ENCODE assay signal across 12 cellular contexts in the genomic region with DNA sequence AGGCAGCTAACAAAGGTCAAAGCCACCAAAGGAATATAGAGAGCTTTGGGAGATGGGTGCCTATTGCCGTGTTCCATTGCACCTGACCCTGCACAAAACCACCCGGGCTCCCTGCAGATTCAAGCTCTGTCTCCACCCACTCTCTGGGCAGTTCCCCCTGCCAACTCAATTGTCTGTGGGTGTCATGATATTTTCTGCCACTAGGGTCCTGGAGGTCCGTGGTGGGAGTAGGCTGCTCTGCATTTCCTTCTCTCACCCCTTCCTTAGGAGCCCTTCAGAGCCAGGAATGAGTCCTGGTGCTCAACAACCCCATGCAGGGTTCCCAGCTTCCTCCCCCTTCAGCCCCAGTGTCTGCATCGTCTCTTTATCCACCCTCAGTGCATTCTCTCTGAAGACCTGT. TPM values are rescaled to one million over a fixed set of nuclear protein-coding genes. Genes with fewer than 3 reads are reported as not detected.
A peak's percentile ranks its signal among the peaks of the same experiment; 100 is the strongest.
DNase-seq lines count a peak whose midpoint lies in the region; ATAC-seq and TF ChIP-seq lines count a peak whose summit lies in the region.
"Had no signal": no experiment of that assay in that cellular context is flagged by ENCODE, and none has a peak within 500 bp of the region (broad histone marks: within the 10 kb centered on the region; RNA-seq: fewer than 3 reads in every experiment).

No MANE protein-coding gene starts in this region.

- no peaks in the 10 kb centered on the region for H3K36me3 Mint-ChIP-seq in activated CD8-positive, alpha-beta T cell treated with anti-CD3 and anti-CD28 coated beads for 36 hours (ENCODE audit: low read depth)
- no peaks in the 10 kb centered on the region for H3K36me3 Mint-ChIP-seq in activated CD8-positive, alpha-beta T cell treated with anti-CD3 and anti-CD28 coated beads, Interleukin-2, amount 10 ng/mL, durations not matched to agents 7 days and 5 days (ENCODE audit: low read depth)
- no peaks in the 10 kb centered on the region for H3K36me3 Mint-ChIP-seq in type B pancreatic cell
- H3K36me3 Mint-ChIP-seq: natural killer cell had no signal

- H3K27me3 Mint-ChIP-seq in activated CD8-positive, alpha-beta T cell treated with anti-CD3 and anti-CD28 coated beads for 36 hours = peaks cover 8% of the 10 kb centered on the region
- H3K27me3 Mint-ChIP-seq in activated CD8-positive, alpha-beta T cell treated with anti-CD3 and anti-CD28 coated beads, Interleukin-2, amount 10 ng/mL, durations not matched to agents 7 days and 5 days (ENCODE audit: low read depth) = no peaks in the 10 kb centered on the region
- peaks cover 14% of the 10 kb centered on the region for H3K27me3 Mint-ChIP-seq in type B pancreatic cell

- no peak overlapping the region for H3K4me3 ChIP-seq in epithelial cell of esophagus (ENCODE audit: low read length)
- no peak overlapping the region for H3K4me3 ChIP-seq in gastroesophageal sphincter

- no peak overlapping the region for H3K27ac ChIP-seq in gastroesophageal sphincter

- in situ Hi-C loops in KBM-7 (cut with MboI; ENCODE audit: low pct_unique_long_range_greater_than_20kb, low sequenced_read_pairs) = no loop called here

- 53 to 56% methylated on average over 3 to 4 of the region's 4 CpGs for WGBS in gastroesophageal sphincter (ENCODE audit: low coverage in 1 of 2), 2 donors

- CTCF ChIA-PET in activated CD8-positive, alpha-beta T cell treated with anti-CD3 and anti-CD28 coated beads for 36 hours (lab: Charles Lee) = interaction anchor here (1.0 to 1.6 kb wide), 2 partner anchors 8 to 27 kb away, joined by 4 read pairs; no protein-coding TSS in a partner anchor
- CTCF ChIA-PET in activated CD8-positive, alpha-beta T cell treated with anti-CD3 and anti-CD28 coated beads, Interleukin-2, amount 10 ng/mL, durations not matched to agents 7 days and 5 days (lab: Charles Lee) = no interaction called here

- H3K4me1 Mint-ChIP-seq in activated CD8-positive, alpha-beta T cell treated with anti-CD3 and anti-CD28 coated beads for 36 hours (ENCODE audit: low read depth) = no peaks in the 10 kb centered on the region
- no peaks in the 10 kb centered on the region for H3K4me1 Mint-ChIP-seq in activated CD8-positive, alpha-beta T cell treated with anti-CD3 and anti-CD28 coated beads, Interleukin-2, amount 10 ng/mL, durations not matched to agents 7 days and 5 days (ENCODE audit: low read depth)
- no peaks in the 10 kb centered on the region for H3K4me1 Mint-ChIP-seq in type B pancreatic cell (ENCODE audit: unreplicated experiment)
- H3K4me1 Mint-ChIP-seq: natural killer cell had no signal

- DNase-seq in activated CD8-positive, alpha-beta T cell treated with anti-CD3 and anti-CD28 coated beads for 36 hours = no peak
- no peak for DNase-seq in activated CD8-positive, alpha-beta T cell treated with anti-CD3 and anti-CD28 coated beads, Interleukin-2, amount 10 ng/mL, durations not matched to agents 7 days and 5 days
- peak; percentile 14 for DNase-seq in KBM-7
- no peak for DNase-seq in epithelial cell of esophagus (ENCODE audit: low read depth)
- no peak for DNase-seq in type B pancreatic cell (ENCODE audit: extremely low spot score, unreplicated experiment)
- DNase-seq in MV-4-11 (lab: John Stamatoyannopoulos, UW) = no peak
- no peak for DNase-seq in NCI-H510A treated with DMSO at 0.1 percent for 48 hours (lab: John Stamatoyannopoulos, UW)
- DNase-seq: AML-193, natural killer cell, Right ventricle myocardium superior had no signal

- POLR2A ChIA-PET in activated CD8-positive, alpha-beta T cell treated with anti-CD3 and anti-CD28 coated beads for 36 hours (lab: Charles Lee) = no interaction called here
- POLR2A ChIA-PET in activated CD8-positive, alpha-beta T cell treated with anti-CD3 and anti-CD28 coated beads, Interleukin-2, amount 10 ng/mL, durations not matched to agents 7 days and 5 days (lab: Charles Lee) = no interaction called here

- no peak overlapping the region for H3K27ac Mint-ChIP-seq in activated CD8-positive, alpha-beta T cell treated with anti-CD3 and anti-CD28 coated beads for 36 hours
- H3K27ac Mint-ChIP-seq in activated CD8-positive, alpha-beta T cell treated with anti-CD3 and anti-CD28 coated beads, Interleukin-2, amount 10 ng/mL, durations not matched to agents 7 days and 5 days = no peak overlapping the region
- no peak overlapping the region for H3K27ac Mint-ChIP-seq in type B pancreatic cell
- H3K27ac Mint-ChIP-seq: natural killer cell had no signal

- no peak for TF ChIP-seq EP300 in gastroesophageal sphincter (IDR thresholded peaks at IDR 0.05)

- no peak for ATAC-seq in activated CD8-positive, alpha-beta T cell treated with anti-CD3 and anti-CD28 coated beads for 36 hours
- no peak for ATAC-seq in activated CD8-positive, alpha-beta T cell treated with anti-CD3 and anti-CD28 coated beads, Interleukin-2, amount 10 ng/mL, durations not matched to agents 7 days and 5 days
- ATAC-seq in gastroesophageal sphincter = no peak
- ATAC-seq: natural killer cell had no signal

- intact Hi-C loops in activated CD8-positive, alpha-beta T cell treated with anti-CD3 and anti-CD28 coated beads for 36 hours (cut with micrococcal nuclease) = no loop called here

- H3K9me3 Mint-ChIP-seq in activated CD8-positive, alpha-beta T cell treated with anti-CD3 and anti-CD28 coated beads for 36 hours = no peaks in the 10 kb centered on the region
- H3K9me3 Mint-ChIP-seq in activated CD8-positive, alpha-beta T cell treated with anti-CD3 and anti-CD28 coated beads, Interleukin-2, amount 10 ng/mL, durations not matched to agents 7 days and 5 days (ENCODE audit: insufficient read depth) = no peaks in the 10 kb centered on the region
- H3K9me3 Mint-ChIP-seq in type B pancreatic cell = no peaks in the 10 kb centered on the region

- peaks cover 15% of the 10 kb centered on the region for H3K27me3 ChIP-seq in gastroesophageal sphincter

- peaks cover 0 to 8% (median 0%) of the 10 kb centered on the region in 3 donors for H3K9me3 ChIP-seq in gastroesophageal sphincter

- no peaks in the 10 kb centered on the region for H3K4me1 ChIP-seq in gastroesophageal sphincter

- TF ChIP-seq CTCF in activated CD8-positive, alpha-beta T cell treated with anti-CD3 and anti-CD28 coated beads for 36 hours (IDR thresholded peaks at IDR 0.05) = peak; percentile 13
- peak; percentile 11 for TF ChIP-seq CTCF in epithelial cell of esophagus (IDR thresholded peaks at IDR 0.05; ENCODE audit: insufficient read depth, low read depth, low read length, missing control alignments)
- TF ChIP-seq CTCF in type B pancreatic cell (conservative IDR thresholded peaks at IDR 0.05) = peak; percentile 65
- no peak for TF ChIP-seq CTCF in gastroesophageal sphincter (IDR thresholded peaks at IDR 0.05)

- no peak for TF ChIP-seq POLR2A in gastroesophageal sphincter (IDR thresholded peaks at IDR 0.05)

- no peak overlapping the region for H3K4me3 Mint-ChIP-seq in activated CD8-positive, alpha-beta T cell treated with anti-CD3 and anti-CD28 coated beads for 36 hours
- H3K4me3 Mint-ChIP-seq in activated CD8-positive, alpha-beta T cell treated with anti-CD3 and anti-CD28 coated beads, Interleukin-2, amount 10 ng/mL, durations not matched to agents 7 days and 5 days = no peak overlapping the region
- no peak overlapping the region for H3K4me3 Mint-ChIP-seq in type B pancreatic cell
- H3K4me3 Mint-ChIP-seq: natural killer cell had no signal

- no peaks in the 10 kb centered on the region for H3K36me3 ChIP-seq in gastroesophageal sphincter

RNA-seq across cellular contexts. Expression of gene PNLIPRP2, which starts 34.1 kb away (rescaled TPM):
- not detected for total RNA-seq in activated CD8-positive, alpha-beta T cell treated with anti-CD3 and anti-CD28 coated beads for 36 hours
- total RNA-seq in activated CD8-positive, alpha-beta T cell treated with anti-CD3 and anti-CD28 coated beads, Interleukin-2, amount 10 ng/mL, durations not matched to agents 7 days and 5 days = not detected
- total RNA-seq in type B pancreatic cell (ENCODE audit: low replicate concordance) = 0.69 and 1.2 TPM in 2 replicates
- total RNA-seq in gastroesophageal sphincter = not detected
- total RNA-seq: activated CD8-positive, alpha-beta memory T cell treated with anti-CD3 and anti-CD28 coated beads for 36 hours; natural killer cell; Right ventricle myocardium superior had no signal

Comparison
In these comparisons a context has a peak if more than half of its experiments do, and no peak if none do; other contexts are left out.
1. CTCF ChIP-seq: peak in activated CD8-positive, alpha-beta T cell treated with anti-CD3 and anti-CD28 coated beads for 36 hours (single experiment), epithelial cell of esophagus (single experiment) and type B pancreatic cell (single experiment); none in gastroesophageal sphincter (0 of 4).